ENCODE assay signal across 15 cellular contexts in the genomic region with DNA sequence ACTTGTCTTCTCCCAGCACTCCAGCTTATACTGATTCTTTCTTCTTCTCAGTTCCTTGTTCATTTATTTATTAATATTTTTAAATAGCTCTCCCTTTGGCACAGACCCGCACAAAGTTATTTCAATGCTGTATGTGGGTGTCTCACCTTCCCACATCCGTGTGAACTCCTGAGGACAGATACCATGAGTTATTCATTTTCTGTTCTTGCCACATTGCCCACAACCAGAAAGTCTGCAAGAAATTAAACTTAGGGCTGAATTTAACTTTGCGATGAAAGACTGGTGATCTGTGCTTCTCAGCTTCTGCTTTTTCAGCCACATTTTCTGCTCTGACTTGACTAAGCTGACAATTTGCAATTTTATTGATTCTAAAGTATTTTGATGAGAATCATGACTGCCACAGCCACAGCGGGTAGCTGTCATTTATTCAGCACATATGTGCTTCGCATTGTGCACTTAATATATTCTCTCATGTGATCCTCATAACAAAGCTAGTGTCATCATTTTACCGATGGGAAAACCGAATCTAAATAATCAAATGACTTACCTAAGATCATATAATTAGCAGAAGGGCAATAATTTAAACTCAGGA.
"Had no signal": no experiment of that assay in that cellular context is flagged by ENCODE, and none has a peak within 500 bp of the region (broad histone marks: within the 10 kb centered on the region; RNA-seq: fewer than 3 reads in every experiment).

No MANE protein-coding gene starts in this region.

- ATAC-seq: activated CD4-positive, alpha-beta T cell treated with anti-CD3 and anti-CD28 coated beads for 36 hours; gastroesophageal sphincter; heart left ventricle; left colon; right lobe of liver; stimulated activated effector memory CD8-positive, alpha-beta T cell treated with anti-CD3 and anti-CD28 coated beads, Interleukin-12 subunit alpha, Interleukin-12 subunit beta, amount 100 ng/mL, for 72 hours had no signal

- H3K4me3 ChIP-seq: gastroesophageal sphincter, heart left ventricle, right lobe of liver, skin epidermis, transverse colon had no signal

- DNase-seq: activated B cell treated with CpG ODN at 0.5 μM for 24 hours; activated CD4-positive, alpha-beta memory T cell treated with anti-CD3 and anti-CD28 coated beads for 36 hours; activated CD4-positive, alpha-beta T cell treated with anti-CD3 and anti-CD28 coated beads for 36 hours; activated effector memory CD4-positive, alpha-beta T cell treated with Interleukin-2 at 50 U/mL for 16 hours; activated naive CD4-positive, alpha-beta T cell treated with anti-CD3 and anti-CD28 coated beads, Interleukin-2, amount 10 ng/mL, durations not matched to agents 7 days and 5 days; activated T-cell treated with anti-CD3 and anti-CD28 coated beads, Interleukin-2, amount 50 U/mL, for 72 hours; heart left ventricle; left colon; nephron progenitor cell; right lobe of liver; stimulated activated CD4-positive, alpha-beta T cell treated with anti-CD3 and anti-CD28 coated beads, Interleukin-1b, Interleukin-23, amount 100 ng/mL, for 48 hours; transverse colon had no signal
